ENCODE assay signal across 26 cellular contexts in genomic region chr11:122423283-122423682, GRCh38.
"Had no signal": no experiment of that assay in that cellular context is flagged by ENCODE, and none has a peak within 500 bp of the region (broad histone marks: within the 10 kb centered on the region; RNA-seq: fewer than 3 reads in every experiment).

No MANE protein-coding gene starts in this region.

- H3K4me3 ChIP-seq: dorsolateral prefrontal cortex, gastrocnemius medialis, lung, pancreas, right lobe of liver, testis, tibial artery had no signal

- DNase-seq: dorsolateral prefrontal cortex; effector CD4-positive, alpha-beta T cell; gastrocnemius medialis; head of caudate nucleus; kidney; mesenchymal stem cell; midbrain; naive thymus-derived CD4-positive, alpha-beta T cell; pancreas; right lobe of liver; small intestine; stimulated activated CD4-positive, alpha-beta T cell treated with anti-CD3 and anti-CD28 coated beads, Interleukin-12 subunit alpha, Interleukin-12 subunit beta, amount 100 ng/mL, for 4 hours; stimulated activated CD4-positive, alpha-beta T cell treated with anti-CD3 and anti-CD28 coated beads, Interleukin-2, amount 100 ng/mL, for 24 hours; stimulated activated CD4-positive, alpha-beta T cell treated with anti-CD3 and anti-CD28 coated beads, Interleukin-4, amount 100 ng/mL, for 24 hours; stimulated activated naive CD4-positive, alpha-beta T cell treated with Interleukin-2 at 50 U/mL for 16 hours; substantia nigra; testis; tibial artery had no signal

- H3K4me1 Mint-ChIP-seq: naive thymus-derived CD4-positive, alpha-beta T cell; stimulated activated effector memory CD8-positive, alpha-beta T cell treated with anti-CD3 and anti-CD28 coated beads, Interleukin-12 subunit alpha, Interleukin-12 subunit beta, amount 100 ng/mL, for 72 hours had no signal

- H3K4me1 ChIP-seq: gastrocnemius medialis, pancreas, testis had no signal

- H3K27ac Mint-ChIP-seq: naive thymus-derived CD4-positive, alpha-beta T cell; nephron; progenitor cell of endocrine pancreas; stimulated activated effector memory CD8-positive, alpha-beta T cell treated with anti-CD3 and anti-CD28 coated beads, Interleukin-12 subunit alpha, Interleukin-12 subunit beta, amount 100 ng/mL, for 72 hours; type B pancreatic cell had no signal

- H3K9me3 Mint-ChIP-seq: nephron; stimulated activated effector memory CD8-positive, alpha-beta T cell treated with anti-CD3 and anti-CD28 coated beads, Interleukin-12 subunit alpha, Interleukin-12 subunit beta, amount 100 ng/mL, for 72 hours; type B pancreatic cell had no signal

- H3K9me3 ChIP-seq: gastrocnemius medialis, neutrophil, pancreas, right lobe of liver, testis, tibial artery had no signal

- FAIRE-seq: colon, kidney, pancreas, small intestine had no signal

- H3K27ac ChIP-seq: dorsolateral prefrontal cortex, gastrocnemius medialis, neutrophil, pancreas, right lobe of liver, testis, tibial artery had no signal

- H3K36me3 ChIP-seq: gastrocnemius medialis, neutrophil, pancreas, right lobe of liver, tibial artery had no signal

- ATAC-seq: gastrocnemius medialis; left lobe of liver; naive thymus-derived CD4-positive, alpha-beta T cell; pancreas; right lobe of liver; stimulated activated effector memory CD8-positive, alpha-beta T cell treated with anti-CD3 and anti-CD28 coated beads, Interleukin-12 subunit alpha, Interleukin-12 subunit beta, amount 100 ng/mL, for 72 hours had no signal

- H3K27me3 Mint-ChIP-seq: progenitor cell of endocrine pancreas, type B pancreatic cell had no signal

- H3K4me3 Mint-ChIP-seq: naive thymus-derived CD4-positive, alpha-beta T cell; nephron; stimulated activated effector memory CD8-positive, alpha-beta T cell treated with anti-CD3 and anti-CD28 coated beads, Interleukin-12 subunit alpha, Interleukin-12 subunit beta, amount 100 ng/mL, for 72 hours; type B pancreatic cell had no signal

- H3K36me3 Mint-ChIP-seq: stimulated activated effector memory CD8-positive, alpha-beta T cell treated with anti-CD3 and anti-CD28 coated beads, Interleukin-12 subunit alpha, Interleukin-12 subunit beta, amount 100 ng/mL, for 72 hours; type B pancreatic cell had no signal

- H3K27me3 ChIP-seq: dorsolateral prefrontal cortex, gastrocnemius medialis, neutrophil, pancreas, right lobe of liver, testis, tibial artery had no signal
